8 cellular contexts compared by ENCODE assay signal in genomic region chr1:228102791-228103620, GRCh38. TPM values are rescaled to one million over a fixed set of nuclear protein-coding genes. Genes with fewer than 3 reads are reported as not detected.
DNase-seq lines count a peak whose midpoint lies in the region; ATAC-seq and TF ChIP-seq lines count a peak whose summit lies in the region.

TSS of gene C1orf35 (minus strand) at chr1:228103325. CDS start at chr1:228103227, 98 bp downstream.

- TF ChIP-seq CTCF in KMS-11 (conservative IDR thresholded peaks at IDR 0.05; ENCODE audit: low read depth, low read length): no peak
- no peak for TF ChIP-seq CTCF in Panc1 (IDR thresholded peaks at IDR 0.05)

- H3K9me3 ChIP-seq in Panc1 (ENCODE audit: control insufficient read depth, insufficient read depth, low read depth, low read length) (no peaks in the 10 kb centered on the region), esophagus (ENCODE audit: control insufficient read depth in 2 of 2, insufficient read depth in 1 of 2, low read depth in 1 of 2, low read length in 1 of 2) (no peaks in the 10 kb centered on the region), mucosa of stomach (ENCODE audit: control insufficient read depth, low read length) (no peaks in the 10 kb centered on the region)

- peak within 1 kb of the TSS; percentile 97 for H3K27ac Mint-ChIP-seq in activated T-cell treated with anti-CD3 and anti-CD28 coated beads, Interleukin-2, amount 50 U/mL, for 24 hours

- CTCF ChIA-PET in Panc1 (lab: Charles Lee): interaction anchor here (0.6 kb wide), 1 partner anchor 20 kb away, joined by 5 read pairs; the partner anchor contains the start of gene ARF1

- no peaks in the 10 kb centered on the region for H3K27me3 Mint-ChIP-seq in activated T-cell treated with anti-CD3 and anti-CD28 coated beads, Interleukin-2, amount 50 U/mL, for 24 hours

- H3K4me1 Mint-ChIP-seq in activated T-cell treated with anti-CD3 and anti-CD28 coated beads, Interleukin-2, amount 50 U/mL, for 24 hours (ENCODE audit: low read depth): peaks cover 36% of the 10 kb centered on the region

- in situ Hi-C loops in Panc1 (cut with HindIII; ENCODE audit: low pct_unique_long_range_greater_than_20kb, low sequenced_read_pairs): no loop called here

- H3K4me1 ChIP-seq in KMS-11 (ENCODE audit: low read depth, poor library complexity, severe bottlenecking) (peaks cover 21% of the 10 kb centered on the region), Panc1 (ENCODE audit: control insufficient read depth, insufficient read depth, low read length) (peaks cover 28% of the 10 kb centered on the region), esophagus (ENCODE audit: control insufficient read depth in 2 of 2, insufficient read depth in 2 of 2, low read length in 1 of 2) (peaks cover 5 to 8% of the 10 kb centered on the region in 2 donors), mucosa of stomach (ENCODE audit: control insufficient read depth, insufficient read depth, low read length) (peaks cover 23% of the 10 kb centered on the region)

- H3K27me3 ChIP-seq in KMS-11 (ENCODE audit: insufficient read depth, low read depth) (no peaks in the 10 kb centered on the region), Panc1 (ENCODE audit: control insufficient read depth, insufficient read depth, low read length) (no peaks in the 10 kb centered on the region), esophagus (ENCODE audit: control insufficient read depth in 1 of 2, insufficient read depth in 2 of 2, low read length in 2 of 2) (no peaks in the 10 kb centered on the region), mucosa of stomach (ENCODE audit: control insufficient read depth, insufficient read depth, low read length) (no peaks in the 10 kb centered on the region)

- ATAC-seq in GM21786 (IDR thresholded peaks at IDR 0.05; ENCODE audit: unreplicated experiment): peak; percentile 73
- peak; percentile 83 for ATAC-seq in Panc1

- peaks cover 37% of the 10 kb centered on the region; the same call in 1 of the 2 replicates for H3K79me2 ChIP-seq in KMS-11 (ENCODE audit: insufficient read depth, low read depth)

- peak within 1 kb of the TSS; percentile 84 for H3K27ac ChIP-seq in KMS-11
- H3K27ac ChIP-seq in Panc1 (ENCODE audit: low read length): peak within 1 kb of the TSS; percentile 68
- H3K27ac ChIP-seq in esophagus (ENCODE audit: low read depth in 2 of 2, low read length in 1 of 2): peak within 1 kb of the TSS; percentile 92 to 99

- H2AFZ ChIP-seq in KMS-11 (ENCODE audit: low read depth): peak within 1 kb of the TSS; percentile 84

- DNase-seq in DMS79 (lab: John Stamatoyannopoulos, UW): peak; percentile 73
- peak; percentile 54 for DNase-seq in Panc1 (ENCODE audit: low read depth, low spot score)
- peak; percentile 97 for DNase-seq in activated T-cell treated with anti-CD3 and anti-CD28 coated beads, Interleukin-2, amount 50 U/mL, for 24 hours
- peak; percentile 88 to 90 for DNase-seq in stimulated activated CD8-positive, alpha-beta memory T cell treated with anti-CD3 and anti-CD28 coated beads, Interleukin-7, amount 100 ng/mL, for 1 hour (ENCODE audit: low read depth in 2 of 2)

- no peaks in the 10 kb centered on the region for H3K9me3 Mint-ChIP-seq in activated T-cell treated with anti-CD3 and anti-CD28 coated beads, Interleukin-2, amount 50 U/mL, for 24 hours

- peaks cover 8% of the 10 kb centered on the region; the same call in 1 of the 2 replicates for H4K20me1 ChIP-seq in KMS-11 (ENCODE audit: insufficient read depth)

- H3K9ac ChIP-seq in KMS-11: peak within 1 kb of the TSS; percentile 83
- peak within 1 kb of the TSS; percentile 74 for H3K9ac ChIP-seq in mucosa of stomach (ENCODE audit: low read length)

- H3K4me3 ChIP-seq in KMS-11 (IDR thresholded peaks at IDR 0.05; ENCODE audit: insufficient read depth, low read depth, low read length): peak within 1 kb of the TSS; percentile 77
- peak within 1 kb of the TSS; percentile 71 to 77 for H3K4me3 ChIP-seq in Panc1 (ENCODE audit: low read depth in 2 of 2, low read length in 2 of 2)
- peak within 1 kb of the TSS; percentile 71 to 87 for H3K4me3 ChIP-seq in esophagus (ENCODE audit: low read depth in 1 of 2, low read length in 2 of 2)
- H3K4me3 ChIP-seq in mucosa of stomach (ENCODE audit: low read length): peak within 1 kb of the TSS; percentile 70

- intact Hi-C loops in Panc1 (cut with micrococcal nuclease; ENCODE audit: unreplicated experiment): no loop called here

- H3K4me3 Mint-ChIP-seq in activated T-cell treated with anti-CD3 and anti-CD28 coated beads, Interleukin-2, amount 50 U/mL, for 24 hours: peak within 1 kb of the TSS; percentile 92

- peak within 1 kb of the TSS; percentile 83 for H3K4me2 ChIP-seq in KMS-11

- no peaks in the 10 kb centered on the region; the same call in 1 of the 2 replicates for H3K36me3 ChIP-seq in KMS-11 (ENCODE audit: insufficient read depth)
- peaks cover 8% of the 10 kb centered on the region; the same call in 1 of the 2 replicates for H3K36me3 ChIP-seq in Panc1 (ENCODE audit: control insufficient read depth, insufficient read depth, low read length)
- H3K36me3 ChIP-seq in esophagus (ENCODE audit: control insufficient read depth in 2 of 2, insufficient read depth in 2 of 2, low read length in 1 of 2): peaks cover 7 to 37% of the 10 kb centered on the region in 2 donors
- peaks cover 17% of the 10 kb centered on the region for H3K36me3 ChIP-seq in mucosa of stomach (ENCODE audit: control insufficient read depth, insufficient read depth, low read length)

- BruUV-seq in Panc1 (replicated peaks; lab: Mats Ljungman, UMichigan): TSS peak; percentile 90

- 0% methylated on average over 77 to 104 of the region's 104 CpGs for WGBS in esophagus, 2 donors

- POLR2A ChIA-PET in Panc1 (lab: Charles Lee): no interaction called here

- H3K36me3 Mint-ChIP-seq in activated T-cell treated with anti-CD3 and anti-CD28 coated beads, Interleukin-2, amount 50 U/mL, for 24 hours (ENCODE audit: low read depth): peaks cover 78% of the 10 kb centered on the region

RNA-seq across cellular contexts. Expression of gene C1orf35, which starts in this region (rescaled TPM):
- total RNA-seq in Panc1 (2021; ENCODE audit: unreplicated experiment): 24.9 TPM
- polyA plus RNA-seq in Panc1 (2012; ENCODE audit: insufficient read length): 28.1 TPM
- 10 to 100 TPM; 18.4 to 26.0 TPM for polyA plus RNA-seq in esophagus

Comparison
In these comparisons a context has a peak if more than half of its experiments do, and no peak if none do; other contexts are left out.
1. Peak in every context shown above with its lines: DNase-seq, ATAC-seq, H3K4me3 ChIP-seq and H3K27ac ChIP-seq.